ENCODE assay signal across 10 cellular contexts in genomic region chr2:173752152-173752551, GRCh38.
A peak's percentile ranks its signal among the peaks of the same experiment; 100 is the strongest.
DNase-seq lines count a peak whose midpoint lies in the region; ATAC-seq and TF ChIP-seq lines count a peak whose summit lies in the region.
"Had no signal": no experiment of that assay in that cellular context is flagged by ENCODE, and none has a peak within 500 bp of the region (broad histone marks: within the 10 kb centered on the region; RNA-seq: fewer than 3 reads in every experiment).

No MANE protein-coding gene starts in this region.

- no peak overlapping the region for H3K4me3 ChIP-seq in NB4 (ENCODE audit: low read depth, low read length)

- POLR2A ChIA-PET in activated CD8-positive, alpha-beta T cell treated with anti-CD3 and anti-CD28 coated beads for 36 hours (lab: Charles Lee): no interaction called here
- POLR2A ChIA-PET in activated CD8-positive, alpha-beta T cell treated with anti-CD3 and anti-CD28 coated beads, Interleukin-2, amount 10 ng/mL, durations not matched to agents 7 days and 5 days (lab: Charles Lee): no interaction called here

- no peak for TF ChIP-seq CTCF in activated CD8-positive, alpha-beta T cell treated with anti-CD3 and anti-CD28 coated beads for 36 hours (IDR thresholded peaks at IDR 0.05)
- TF ChIP-seq CTCF in NB4 (IDR thresholded peaks at IDR 0.05; ENCODE audit: low read depth, low read length): peak; percentile 20
- peak; percentile 77 for TF ChIP-seq CTCF in chondrocyte (IDR thresholded peaks at IDR 0.05)

- DNase-seq in activated CD8-positive, alpha-beta T cell treated with anti-CD3 and anti-CD28 coated beads for 36 hours: peak; percentile 12
- DNase-seq in activated CD8-positive, alpha-beta T cell treated with anti-CD3 and anti-CD28 coated beads, Interleukin-2, amount 10 ng/mL, durations not matched to agents 7 days and 5 days: no peak
- DNase-seq in NB4 (ENCODE audit: low read depth) (peak; percentile 31), chondrocyte (ENCODE audit: low spot score) (no peak), stromal cell of bone marrow (ENCODE audit: low read depth) (peak; percentile 8), NCI-H446 treated with DMSO at 0.1 percent for 48 hours (lab: John Stamatoyannopoulos, UW) (no peak)
- no peak for DNase-seq in stimulated activated CD4-positive, alpha-beta T cell treated with anti-CD3 and anti-CD28 coated beads, Interleukin-2, amount 100 ng/mL, for 24 hours
- DNase-seq: activated CD4-positive, alpha-beta memory T cell treated with anti-CD3 and anti-CD28 coated beads for 36 hours; C1 segment of cervical spinal cord had no signal

- H3K9me3 Mint-ChIP-seq in activated CD8-positive, alpha-beta T cell treated with anti-CD3 and anti-CD28 coated beads for 36 hours: no peaks in the 10 kb centered on the region
- H3K9me3 Mint-ChIP-seq in activated CD8-positive, alpha-beta T cell treated with anti-CD3 and anti-CD28 coated beads, Interleukin-2, amount 10 ng/mL, durations not matched to agents 7 days and 5 days (ENCODE audit: insufficient read depth): no peaks in the 10 kb centered on the region
- H3K9me3 Mint-ChIP-seq in chondrocyte (ENCODE audit: low read depth): no peaks in the 10 kb centered on the region
- H3K9me3 Mint-ChIP-seq in activated T-helper 17 cell treated with anti-CD3 and anti-CD28 coated beads, Interleukin-2, amount 50 U/mL, for 72 hours: no peaks in the 10 kb centered on the region
- H3K9me3 Mint-ChIP-seq: activated CD4-positive, alpha-beta memory T cell treated with anti-CD3 and anti-CD28 coated beads for 36 hours had no signal

- CTCF ChIA-PET in activated CD8-positive, alpha-beta T cell treated with anti-CD3 and anti-CD28 coated beads for 36 hours (lab: Charles Lee): interaction anchor here (1.2 to 1.5 kb wide), 2 partner anchors 588 to 589 kb away, joined by 3 read pairs; no protein-coding TSS in a partner anchor
- CTCF ChIA-PET in activated CD8-positive, alpha-beta T cell treated with anti-CD3 and anti-CD28 coated beads, Interleukin-2, amount 10 ng/mL, durations not matched to agents 7 days and 5 days (lab: Charles Lee): no interaction called here

- intact Hi-C loops in activated CD8-positive, alpha-beta T cell treated with anti-CD3 and anti-CD28 coated beads for 36 hours (cut with micrococcal nuclease): no loop called here

- H3K27me3 Mint-ChIP-seq in activated CD8-positive, alpha-beta T cell treated with anti-CD3 and anti-CD28 coated beads for 36 hours: peaks cover 2% of the 10 kb centered on the region
- peaks cover 14% of the 10 kb centered on the region for H3K27me3 Mint-ChIP-seq in activated CD8-positive, alpha-beta T cell treated with anti-CD3 and anti-CD28 coated beads, Interleukin-2, amount 10 ng/mL, durations not matched to agents 7 days and 5 days (ENCODE audit: low read depth)
- H3K27me3 Mint-ChIP-seq in chondrocyte (ENCODE audit: low read depth): no peaks in the 10 kb centered on the region
- H3K27me3 Mint-ChIP-seq in activated T-helper 17 cell treated with anti-CD3 and anti-CD28 coated beads, Interleukin-2, amount 50 U/mL, for 72 hours: peaks cover 21% of the 10 kb centered on the region
- H3K27me3 Mint-ChIP-seq: activated CD4-positive, alpha-beta memory T cell treated with anti-CD3 and anti-CD28 coated beads for 36 hours had no signal

- H3K36me3 Mint-ChIP-seq in activated CD8-positive, alpha-beta T cell treated with anti-CD3 and anti-CD28 coated beads for 36 hours (ENCODE audit: low read depth): no peaks in the 10 kb centered on the region
- H3K36me3 Mint-ChIP-seq in activated CD8-positive, alpha-beta T cell treated with anti-CD3 and anti-CD28 coated beads, Interleukin-2, amount 10 ng/mL, durations not matched to agents 7 days and 5 days (ENCODE audit: low read depth): no peaks in the 10 kb centered on the region
- H3K36me3 Mint-ChIP-seq in chondrocyte (ENCODE audit: low read depth): no peaks in the 10 kb centered on the region
- no peaks in the 10 kb centered on the region for H3K36me3 Mint-ChIP-seq in activated T-helper 17 cell treated with anti-CD3 and anti-CD28 coated beads, Interleukin-2, amount 50 U/mL, for 72 hours (ENCODE audit: low read depth)
- H3K36me3 Mint-ChIP-seq: activated CD4-positive, alpha-beta memory T cell treated with anti-CD3 and anti-CD28 coated beads for 36 hours had no signal

- no peak for ATAC-seq in activated CD8-positive, alpha-beta T cell treated with anti-CD3 and anti-CD28 coated beads for 36 hours
- ATAC-seq in activated CD8-positive, alpha-beta T cell treated with anti-CD3 and anti-CD28 coated beads, Interleukin-2, amount 10 ng/mL, durations not matched to agents 7 days and 5 days: no peak
- ATAC-seq in activated T-helper 17 cell treated with anti-CD3 and anti-CD28 coated beads, Interleukin-2, amount 50 U/mL, for 72 hours (replicated peaks): no peak

- no peak for TF ChIP-seq POLR2A in NB4 (IDR thresholded peaks at IDR 0.05; ENCODE audit: extremely low read depth, insufficient read length)

- H3K4me3 Mint-ChIP-seq in activated CD8-positive, alpha-beta T cell treated with anti-CD3 and anti-CD28 coated beads for 36 hours: no peak overlapping the region
- H3K4me3 Mint-ChIP-seq in activated CD8-positive, alpha-beta T cell treated with anti-CD3 and anti-CD28 coated beads, Interleukin-2, amount 10 ng/mL, durations not matched to agents 7 days and 5 days: no peak overlapping the region
- H3K4me3 Mint-ChIP-seq in chondrocyte (ENCODE audit: unreplicated experiment): no peak overlapping the region
- H3K4me3 Mint-ChIP-seq in activated T-helper 17 cell treated with anti-CD3 and anti-CD28 coated beads, Interleukin-2, amount 50 U/mL, for 72 hours: no peak overlapping the region
- H3K4me3 Mint-ChIP-seq: activated CD4-positive, alpha-beta memory T cell treated with anti-CD3 and anti-CD28 coated beads for 36 hours had no signal

- no peak overlapping the region for H3K27ac Mint-ChIP-seq in activated CD8-positive, alpha-beta T cell treated with anti-CD3 and anti-CD28 coated beads for 36 hours
- no peak overlapping the region for H3K27ac Mint-ChIP-seq in activated CD8-positive, alpha-beta T cell treated with anti-CD3 and anti-CD28 coated beads, Interleukin-2, amount 10 ng/mL, durations not matched to agents 7 days and 5 days
- no peak overlapping the region for H3K27ac Mint-ChIP-seq in chondrocyte (ENCODE audit: unreplicated experiment)
- no peak overlapping the region for H3K27ac Mint-ChIP-seq in activated T-helper 17 cell treated with anti-CD3 and anti-CD28 coated beads, Interleukin-2, amount 50 U/mL, for 72 hours
- H3K27ac Mint-ChIP-seq: activated CD4-positive, alpha-beta memory T cell treated with anti-CD3 and anti-CD28 coated beads for 36 hours had no signal

- H3K4me1 Mint-ChIP-seq in activated CD8-positive, alpha-beta T cell treated with anti-CD3 and anti-CD28 coated beads for 36 hours (ENCODE audit: low read depth): no peaks in the 10 kb centered on the region
- no peaks in the 10 kb centered on the region for H3K4me1 Mint-ChIP-seq in activated CD8-positive, alpha-beta T cell treated with anti-CD3 and anti-CD28 coated beads, Interleukin-2, amount 10 ng/mL, durations not matched to agents 7 days and 5 days (ENCODE audit: low read depth)
- H3K4me1 Mint-ChIP-seq in chondrocyte (ENCODE audit: low read depth): peaks cover 10% of the 10 kb centered on the region
- no peaks in the 10 kb centered on the region for H3K4me1 Mint-ChIP-seq in activated T-helper 17 cell treated with anti-CD3 and anti-CD28 coated beads, Interleukin-2, amount 50 U/mL, for 72 hours

Comparison
In these comparisons a context has a peak if more than half of its experiments do, and no peak if none do; other contexts are left out.
1. DNase-seq: peak in activated CD8-positive, alpha-beta T cell treated with anti-CD3 and anti-CD28 coated beads for 36 hours (single experiment), NB4 (single experiment) and stromal cell of bone marrow (single experiment); none in activated CD8-positive, alpha-beta T cell treated with anti-CD3 and anti-CD28 coated beads, Interleukin-2, amount 10 ng/mL, durations not matched to agents 7 days and 5 days (single experiment), chondrocyte (single experiment), stimulated activated CD4-positive, alpha-beta T cell treated with anti-CD3 and anti-CD28 coated beads, Interleukin-2, amount 100 ng/mL, for 24 hours (0 of 2) and NCI-H446 treated with DMSO at 0.1 percent for 48 hours (single experiment).